In genomic region chr3:5698851-5699250, GRCh38 we compare ENCODE assay signal across 27 cellular contexts.
"Had no signal": no experiment of that assay in that cellular context is flagged by ENCODE, and none has a peak within 500 bp of the region (broad histone marks: within the 10 kb centered on the region; RNA-seq: fewer than 3 reads in every experiment).

No MANE protein-coding gene starts in this region.

- H3K4me3 ChIP-seq: left lung, lower lobe of right lung, pancreas, prostate gland, skin epidermis, suprapubic skin, thoracic aorta, tibial artery, upper lobe of left lung, vagina had no signal

- H3K4me3 Mint-ChIP-seq: mesothelial cell of epicardium; naive thymus-derived CD4-positive, alpha-beta T cell; natural killer cell treated with Interleukin-12 subunit alpha and Interleukin-12 subunit beta and Interleukin-15 and Interleukin-18, amount 100 ng/mL, for 72 hours; stimulated activated effector memory CD8-positive, alpha-beta T cell treated with anti-CD3 and anti-CD28 coated beads, Interleukin-12 subunit alpha, Interleukin-12 subunit beta, amount 100 ng/mL, for 72 hours; stimulated activated naive CD8-positive, alpha-beta T cell treated with anti-CD3 and anti-CD28 coated beads, Interleukin-15, Interleukin-2, amounts not matched to agents 100 ng/mL and 50 ng/mL, for 24 hours had no signal

- FAIRE-seq: keratinocyte, pancreas had no signal

- H3K9me3 ChIP-seq: left lung, lower lobe of right lung, pancreas, prostate gland, suprapubic skin, thoracic aorta, tibial artery, upper lobe of left lung, vagina had no signal

- H3K4me1 Mint-ChIP-seq: mesothelial cell of epicardium; naive thymus-derived CD4-positive, alpha-beta T cell; stimulated activated effector memory CD8-positive, alpha-beta T cell treated with anti-CD3 and anti-CD28 coated beads, Interleukin-12 subunit alpha, Interleukin-12 subunit beta, amount 100 ng/mL, for 72 hours had no signal

- H3K27me3 Mint-ChIP-seq: natural killer cell treated with Interleukin-12 subunit alpha and Interleukin-12 subunit beta and Interleukin-15 and Interleukin-18, amount 100 ng/mL, for 72 hours; stimulated activated naive CD8-positive, alpha-beta T cell treated with anti-CD3 and anti-CD28 coated beads, Interleukin-15, Interleukin-2, amounts not matched to agents 100 ng/mL and 50 ng/mL, for 24 hours had no signal

- H3K27ac ChIP-seq: left lung, lower lobe of right lung, pancreas, prostate gland, skin epidermis, suprapubic skin, thoracic aorta, tibial artery, upper lobe of left lung, vagina had no signal

- H3K27ac Mint-ChIP-seq: mesothelial cell of epicardium; naive thymus-derived CD4-positive, alpha-beta T cell; natural killer cell treated with Interleukin-12 subunit alpha and Interleukin-12 subunit beta and Interleukin-15 and Interleukin-18, amount 100 ng/mL, for 72 hours; stimulated activated effector memory CD8-positive, alpha-beta T cell treated with anti-CD3 and anti-CD28 coated beads, Interleukin-12 subunit alpha, Interleukin-12 subunit beta, amount 100 ng/mL, for 72 hours; stimulated activated naive CD8-positive, alpha-beta T cell treated with anti-CD3 and anti-CD28 coated beads, Interleukin-15, Interleukin-2, amounts not matched to agents 100 ng/mL and 50 ng/mL, for 24 hours had no signal

- H3K36me3 Mint-ChIP-seq: mesothelial cell of epicardium; naive thymus-derived CD4-positive, alpha-beta T cell; natural killer cell treated with Interleukin-12 subunit alpha and Interleukin-12 subunit beta and Interleukin-15 and Interleukin-18, amount 100 ng/mL, for 72 hours; stimulated activated effector memory CD8-positive, alpha-beta T cell treated with anti-CD3 and anti-CD28 coated beads, Interleukin-12 subunit alpha, Interleukin-12 subunit beta, amount 100 ng/mL, for 72 hours had no signal

- DNase-seq: hippocampal formation; kidney glomerular epithelial cell; left colon; left lung; lower lobe of right lung; mammary epithelial cell; mesendoderm; naive thymus-derived CD4-positive, alpha-beta T cell; pancreas; posterior cingulate gyrus; retina; right cardiac atrium; stimulated activated CD4-positive, alpha-beta T cell treated with anti-CD3 and anti-CD28 coated beads, Interleukin-4, amount 100 ng/mL, for 24 hours; stimulated activated naive CD4-positive, alpha-beta T cell; tibial artery; upper lobe of left lung had no signal

- ATAC-seq: left lung; lower lobe of right lung; naive thymus-derived CD4-positive, alpha-beta T cell; natural killer cell treated with Interleukin-12 subunit alpha and Interleukin-12 subunit beta and Interleukin-15 and Interleukin-18, amount 100 ng/mL, for 72 hours; pancreas; right cardiac atrium; sciatic nerve; stimulated activated effector memory CD8-positive, alpha-beta T cell treated with anti-CD3 and anti-CD28 coated beads, Interleukin-12 subunit alpha, Interleukin-12 subunit beta, amount 100 ng/mL, for 72 hours had no signal

- H3K27me3 ChIP-seq: left lung, pancreas, suprapubic skin, tibial artery, upper lobe of left lung, vagina had no signal

- H3K36me3 ChIP-seq: left lung, lower lobe of right lung, pancreas, prostate gland, suprapubic skin, thoracic aorta, tibial artery, upper lobe of left lung, vagina had no signal

- H3K4me1 ChIP-seq: left lung, lower lobe of right lung, pancreas, prostate gland, suprapubic skin, upper lobe of left lung had no signal

- H3K9me3 Mint-ChIP-seq: mesothelial cell of epicardium had no signal
